ENCODE assay signal across 7 cellular contexts in genomic region chr21:42218836-42219605, GRCh38. TPM values are rescaled to one million over a fixed set of nuclear protein-coding genes. Genes with fewer than 3 reads are reported as not detected.
DNase-seq lines count a peak whose midpoint lies in the region; ATAC-seq and TF ChIP-seq lines count a peak whose summit lies in the region.

TSS of gene ABCG1 (plus strand) at chr21:42219140. CDS start at chr21:42219263, 123 bp downstream.

- no peaks in the 10 kb centered on the region for H3K27me3 Mint-ChIP-seq in activated naive CD4-positive, alpha-beta T cell treated with anti-CD3 and anti-CD28 coated beads, Interleukin-2, amount 50 U/mL, for 24 hours

- peak within 1 kb of the TSS; percentile 53 for H3K27ac Mint-ChIP-seq in activated naive CD4-positive, alpha-beta T cell treated with anti-CD3 and anti-CD28 coated beads, Interleukin-2, amount 50 U/mL, for 24 hours

- POLR2A ChIA-PET in GM10248 (lab: Yijun Ruan, JAX): no interaction called here

- CTCF ChIA-PET in GM10248 (lab: Yijun Ruan, JAX): interaction anchor here (1.1 to 2.8 kb wide), 5 partner anchors 13 to 74 kb away, joined by 3 to 26 read pairs (median 8); no protein-coding TSS in a partner anchor

- H3K36me3 Mint-ChIP-seq in activated naive CD4-positive, alpha-beta T cell treated with anti-CD3 and anti-CD28 coated beads, Interleukin-2, amount 50 U/mL, for 24 hours: peaks cover 2% of the 10 kb centered on the region

- H3K4me3 Mint-ChIP-seq in activated naive CD4-positive, alpha-beta T cell treated with anti-CD3 and anti-CD28 coated beads, Interleukin-2, amount 50 U/mL, for 24 hours: peak within 1 kb of the TSS; percentile 92

- peaks cover 36% of the 10 kb centered on the region for H3K4me1 Mint-ChIP-seq in activated naive CD4-positive, alpha-beta T cell treated with anti-CD3 and anti-CD28 coated beads, Interleukin-2, amount 50 U/mL, for 24 hours

- H3K9me3 Mint-ChIP-seq in activated naive CD4-positive, alpha-beta T cell treated with anti-CD3 and anti-CD28 coated beads, Interleukin-2, amount 50 U/mL, for 24 hours: no peaks in the 10 kb centered on the region

- intact Hi-C loops in Right ventricle myocardium inferior (cut with DNase I): no loop called here

- DNase-seq in GM20000 (ENCODE audit: low spot score) (peak; percentile 63), NCI-H69 (lab: John Stamatoyannopoulos, UW) (peak; percentile 86), Right ventricle myocardium inferior (ENCODE audit: missing footprints) (peak; percentile 84), occipital lobe (lab: John Stamatoyannopoulos, UW) (peak; percentile 31), GM10248 (ENCODE audit: extremely low spot score) (no peak)

- ATAC-seq in Right ventricle myocardium inferior: peak; percentile 68
- ATAC-seq in HG02798 (IDR thresholded peaks at IDR 0.05; ENCODE audit: poor library complexity, unreplicated experiment): no peak

- TF ChIP-seq CTCF in GM20000 (IDR thresholded peaks at IDR 0.05; ENCODE audit: extremely low read depth, missing control alignments): no peak
- TF ChIP-seq CTCF in GM10248 (IDR thresholded peaks at IDR 0.05; ENCODE audit: control extremely low read depth, extremely low read depth, low read depth, missing control alignments): no peak

RNA-seq across cellular contexts. Expression of gene ABCG1, which starts in this region (rescaled TPM):
- total RNA-seq in Right ventricle myocardium inferior (9.0 TPM), occipital lobe (16.1 TPM)
